In the genomic region with DNA sequence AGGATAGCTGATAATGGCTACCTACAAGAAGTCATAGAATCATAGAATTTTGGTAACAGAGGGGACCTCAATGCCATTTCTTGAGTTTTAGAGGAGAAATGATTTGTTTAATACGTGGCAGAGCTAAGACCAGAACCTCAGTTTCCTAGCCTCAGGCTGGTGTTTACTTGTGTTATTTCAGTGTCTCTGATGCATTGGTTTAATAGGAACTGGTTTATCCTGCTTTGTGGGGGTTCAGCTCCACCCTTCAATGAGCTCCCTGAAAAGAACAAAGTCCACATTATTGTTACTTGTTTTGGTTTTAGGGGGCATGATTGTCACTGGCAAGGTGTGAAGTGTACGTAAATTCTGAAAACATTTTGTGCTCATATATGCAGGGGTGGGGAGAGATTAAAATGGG, we compare ENCODE assay signal across 18 cellular contexts. TPM values are rescaled to one million over a fixed set of nuclear protein-coding genes. Genes with fewer than 3 reads are reported as not detected.
A peak's percentile ranks its signal among the peaks of the same experiment; 100 is the strongest.
DNase-seq lines count a peak whose midpoint lies in the region; ATAC-seq and TF ChIP-seq lines count a peak whose summit lies in the region.
"Had no signal": no experiment of that assay in that cellular context is flagged by ENCODE, and none has a peak within 500 bp of the region (broad histone marks: within the 10 kb centered on the region; RNA-seq: fewer than 3 reads in every experiment).

No MANE protein-coding gene starts in this region.

- ATAC-seq in PC-3: no peak
- no peak for ATAC-seq in HG02610 (IDR thresholded peaks at IDR 0.05; ENCODE audit: unreplicated experiment)
- ATAC-seq: A549 had no signal

- H3K27ac ChIP-seq in PC-3 (ENCODE audit: low read length): no peak overlapping the region
- H3K27ac ChIP-seq: 22Rv1, A549, C4-2B had no signal

- TF ChIP-seq CTCF in Calu3 (IDR thresholded peaks at IDR 0.05; ENCODE audit: unreplicated experiment): no peak
- no peak for TF ChIP-seq CTCF in PC-3 (conservative IDR thresholded peaks at IDR 0.05; ENCODE audit: low read depth, low read length)
- TF ChIP-seq CTCF in epithelial cell of esophagus (IDR thresholded peaks at IDR 0.05; ENCODE audit: insufficient read depth, low read depth, low read length, missing control alignments): no peak
- TF ChIP-seq CTCF in glutamatergic neuron (IDR thresholded peaks at IDR 0.05; ENCODE audit: partially characterized antibody, unreplicated experiment): no peak

- CTCF ChIA-PET in Calu3 (lab: Charles Lee) (interaction anchor here (0.9 kb wide), 1 partner anchor 130 kb away, joined by 4 read pairs; no protein-coding TSS in a partner anchor), PC-3 (lab: Charles Lee) (interaction anchor here (0.6 kb wide), 1 partner anchor 85 kb away, joined by 3 read pairs; no protein-coding TSS in a partner anchor)

- POLR2A ChIA-PET in PC-3 (lab: Charles Lee; ENCODE audit: unreplicated experiment): interaction anchor here (0.6 kb wide), 1 partner anchor 308 kb away, joined by 3 read pairs; no protein-coding TSS in a partner anchor

- DNase-seq in Calu3 (no peak), PC-3 (peak; percentile 65), epithelial cell of esophagus (ENCODE audit: low read depth) (peak; percentile 82), glutamatergic neuron (no peak), H7 (no peak), iPS-NIHi7 (ENCODE audit: extremely low spot score) (no peak), NCI-H1694 (lab: John Stamatoyannopoulos, UW) (no peak)
- DNase-seq: AML-193; Caco-2; CD4-positive, alpha-beta T cell; DMS79 treated with DMSO at 0.1 percent for 48 hours; GF-D8; GOT3; H9 had no signal

- H3K27me3 ChIP-seq in PC-3 (ENCODE audit: low read length) (no peaks in the 10 kb centered on the region), H7 (ENCODE audit: control insufficient read depth, insufficient read depth, low read length) (no peaks in the 10 kb centered on the region)

- BruUV-seq in Calu3 (replicated peaks; lab: Mats Ljungman, UMichigan) (no TSS peak), PC-3 (replicated peaks; lab: Mats Ljungman, UMichigan) (no TSS peak)

- H3K9me3 Mint-ChIP-seq in Calu3 (ENCODE audit: low read depth, unreplicated experiment) (peaks cover 5% of the 10 kb centered on the region), glutamatergic neuron (ENCODE audit: unreplicated experiment) (peaks cover 14% of the 10 kb centered on the region)
- H3K9me3 Mint-ChIP-seq: H9 had no signal

- no peak overlapping the region for H3K4me3 ChIP-seq in PC-3 (ENCODE audit: low read length)
- H3K4me3 ChIP-seq in epithelial cell of esophagus (ENCODE audit: low read length): no peak overlapping the region
- H3K4me3 ChIP-seq in H7 (ENCODE audit: insufficient read depth, low read depth, low read length): no peak overlapping the region
- H3K4me3 ChIP-seq: A549 had no signal

- no peaks in the 10 kb centered on the region for H3F3A ChIP-seq in PC-3 (ENCODE audit: low read length, unreplicated experiment)

- no peak overlapping the region for H2AFZ ChIP-seq in PC-3 (ENCODE audit: low read length)

- peaks cover 41% of the 10 kb centered on the region for H3K4me1 Mint-ChIP-seq in Calu3 (ENCODE audit: low read depth, unreplicated experiment)
- H3K4me1 Mint-ChIP-seq in glutamatergic neuron (ENCODE audit: low read depth, unreplicated experiment): peaks cover 45% of the 10 kb centered on the region
- H3K4me1 Mint-ChIP-seq: H9 had no signal

- H3K27me3 Mint-ChIP-seq in Calu3 (ENCODE audit: unreplicated experiment) (no peaks in the 10 kb centered on the region), glutamatergic neuron (ENCODE audit: unreplicated experiment) (peaks cover 4% of the 10 kb centered on the region)

- H3K4me3 Mint-ChIP-seq in Calu3 (ENCODE audit: low read depth, unreplicated experiment) (peak overlapping the region; percentile 6), glutamatergic neuron (ENCODE audit: unreplicated experiment) (peak overlapping the region; percentile 44)
- H3K4me3 Mint-ChIP-seq: CD4-positive, alpha-beta T cell; H9 had no signal

- peaks cover 28% of the 10 kb centered on the region for H3K4me1 ChIP-seq in PC-3 (ENCODE audit: insufficient read depth, low read length)
- H3K4me1 ChIP-seq: A549 had no signal

- H3K36me3 Mint-ChIP-seq in Calu3 (ENCODE audit: insufficient read depth, unreplicated experiment) (no peaks in the 10 kb centered on the region), glutamatergic neuron (ENCODE audit: unreplicated experiment) (peaks cover 17% of the 10 kb centered on the region)

- H3K9ac ChIP-seq in PC-3 (ENCODE audit: low read length): no peak overlapping the region

- H3K9me2 ChIP-seq in PC-3 (replicated peaks; ENCODE audit: low read length): no peaks in the 10 kb centered on the region

- no peaks in the 10 kb centered on the region for H3K9me3 ChIP-seq in PC-3 (ENCODE audit: low read length)
- H3K9me3 ChIP-seq: A549, Caco-2 had no signal

- H3K27ac Mint-ChIP-seq in Calu3 (ENCODE audit: unreplicated experiment) (peak overlapping the region; percentile 50), glutamatergic neuron (ENCODE audit: unreplicated experiment) (peak overlapping the region; percentile 50)
- H3K27ac Mint-ChIP-seq: CD4-positive, alpha-beta T cell; H9 had no signal

- H3K36me3 ChIP-seq in PC-3 (ENCODE audit: low read depth, low read length): no peaks in the 10 kb centered on the region
- no peaks in the 10 kb centered on the region for H3K36me3 ChIP-seq in H7 (replicated peaks; ENCODE audit: control insufficient read depth, insufficient read depth, low read length)

- no peaks in the 10 kb centered on the region for H3K79me2 ChIP-seq in PC-3 (ENCODE audit: low read length)

- H4K20me1 ChIP-seq in PC-3 (ENCODE audit: low read length): no peaks in the 10 kb centered on the region

- intact Hi-C loops in Calu3 (cut with micrococcal nuclease; ENCODE audit: unreplicated experiment): loop anchor here (5.0 to 10.0 kb wide), 2 partner anchors 452 to 870 kb away; no protein-coding TSS in a partner anchor
- intact Hi-C loops in PC-3 (cut with micrococcal nuclease): loop anchor here (5.0 to 10.0 kb wide), 2 partner anchors 457 to 870 kb away; no protein-coding TSS in a partner anchor

- H3K4me2 ChIP-seq in PC-3 (ENCODE audit: low read length): peak overlapping the region; percentile 50
- H3K4me2 ChIP-seq: A549 had no signal

RNA-seq across cellular contexts. Expression of gene AKAP6, which starts 55.4 kb away (rescaled TPM):
- total RNA-seq in Calu3 (2022) (2.2 and 2.8 TPM in 2 replicates), PC-3 (2014; rRNA removed) (1.5 and 2.8 TPM in 2 replicates), glutamatergic neuron (ENCODE audit: unreplicated experiment) (600 TPM)
- 0.22 and 0.28 TPM in 2 replicates for total RNA-seq in H7 (2014; rRNA removed; shearing (Covaris generic))

Comparison
In these comparisons a context has a peak if more than half of its experiments do, and no peak if none do; other contexts are left out.
1. DNase-seq: peak in PC-3 (single experiment) and epithelial cell of esophagus (single experiment); none in Calu3 (single experiment), glutamatergic neuron (single experiment), H7 (single experiment), iPS-NIHi7 (single experiment) and NCI-H1694 (single experiment).
2. RNA of gene AKAP6, which starts 55.4 kb away (total RNA-seq): 600 TPM in glutamatergic neuron (single experiment); 2.2 to 2.8 TPM in Calu3, 1.5 to 2.8 TPM in PC-3 and 0.22 to 0.28 TPM in H7; every median in the first group is over 100 times any median in the second.